ENCODE assay signal across 8 cellular contexts in genomic region chr19:52170863-52171320, GRCh38. TPM values are rescaled to one million over a fixed set of nuclear protein-coding genes. Genes with fewer than 3 reads are reported as not detected.
A peak's percentile ranks its signal among the peaks of the same experiment; 100 is the strongest.
DNase-seq lines count a peak whose midpoint lies in the region; ATAC-seq and TF ChIP-seq lines count a peak whose summit lies in the region.

No MANE protein-coding gene starts in this region.

- DNase-seq in CD14-positive monocyte (ENCODE audit: low spot score) (no peak), Peyer's patch (peak in 1 of 3 donors; percentile 59), mesendoderm (peak; percentile 43), upper lobe of right lung (peak; percentile 69), middle frontal gyrus (ENCODE audit: extremely low spot score, low spot score) (no peak)
- peak; percentile 2 for DNase-seq in effector CD4-positive, alpha-beta T cell

- H3K27me3 ChIP-seq in Peyer's patch (no peaks in the 10 kb centered on the region), mesendoderm (ENCODE audit: insufficient read depth, low read length, poor library complexity) (no peaks in the 10 kb centered on the region), upper lobe of right lung (no peaks in the 10 kb centered on the region)

- peaks cover 5 to 11% (median 5%) of the 10 kb centered on the region in 3 donors for H3K27me3 Mint-ChIP-seq in CD14-positive monocyte (ENCODE audit: low read depth in 3 of 3)

- H3K79me1 ChIP-seq in mesendoderm (ENCODE audit: low read length): peaks cover 3% of the 10 kb centered on the region

- H3K23ac ChIP-seq in mesendoderm (ENCODE audit: low read length): no peak overlapping the region

- peak overlapping the region; percentile 34 for H3K18ac ChIP-seq in mesendoderm (ENCODE audit: low read length)

- peak overlapping the region; percentile 97 for H3K9ac ChIP-seq in mesendoderm (ENCODE audit: low read length)

- peaks cover 0 to 9% (median 1%) of the 10 kb centered on the region in 4 donors for H3K4me1 ChIP-seq in Peyer's patch
- H3K4me1 ChIP-seq in mesendoderm (ENCODE audit: control insufficient read depth, low read depth, low read length): peaks cover 6% of the 10 kb centered on the region
- peaks cover 10% of the 10 kb centered on the region for H3K4me1 ChIP-seq in upper lobe of right lung

- no peak overlapping the region for H2AK5ac ChIP-seq in mesendoderm (ENCODE audit: low read length)

- no peak overlapping the region for H2BK15ac ChIP-seq in mesendoderm (replicated peaks; ENCODE audit: low read depth)

- H3K79me2 ChIP-seq in mesendoderm (ENCODE audit: control insufficient read depth, insufficient read depth, low read length): no peaks in the 10 kb centered on the region

- no peak overlapping the region for H4K5ac ChIP-seq in mesendoderm (ENCODE audit: low read length)

- H3K56ac ChIP-seq in mesendoderm (ENCODE audit: low read length): peak overlapping the region; percentile 88

- no peak for TF ChIP-seq CTCF in CD14-positive monocyte (IDR thresholded peaks at IDR 0.05)
- no peak for TF ChIP-seq CTCF in Peyer's patch (IDR thresholded peaks at IDR 0.05)
- no peak for TF ChIP-seq CTCF in upper lobe of right lung (IDR thresholded peaks at IDR 0.05)

- ATAC-seq in GM21515 (IDR thresholded peaks at IDR 0.05; ENCODE audit: unreplicated experiment) (peak; percentile 23), upper lobe of right lung (peak; percentile 29), GM21390 (IDR thresholded peaks at IDR 0.05; ENCODE audit: unreplicated experiment) (no peak)

- H3K9me3 ChIP-seq in Peyer's patch: peaks cover 0 to 2% (median 0%) of the 10 kb centered on the region in 4 donors
- no peaks in the 10 kb centered on the region for H3K9me3 ChIP-seq in upper lobe of right lung

- intact Hi-C loops in CD14-positive monocyte (cut with micrococcal nuclease): loop anchor here in 1 of 2 donors (2.0 kb wide), 1 partner anchor 32 kb away; the partner anchor contains the start of gene ZNF616
- intact Hi-C loops in upper lobe of right lung (cut with DNase I): no loop called here

- WGBS in mesendoderm (ENCODE audit: extremely low coverage, insufficient coverage, low lambda C conversion rate): no CpG with 5 or more reads among the region's 22 CpGs

- peaks cover 7 to 55% (median 24%) of the 10 kb centered on the region in 7 donors for H3K9me3 Mint-ChIP-seq in CD14-positive monocyte

- no peak overlapping the region for H3K4ac ChIP-seq in mesendoderm (ENCODE audit: low read depth, low read length)

- H3K4me3 Mint-ChIP-seq in CD14-positive monocyte: peak overlapping the region; percentile 99 to 100

- H3K27ac ChIP-seq in Peyer's patch: peak overlapping the region; percentile 79 to 86 (median 83)
- H3K27ac ChIP-seq in mesendoderm (ENCODE audit: low read depth, low read length): no peak overlapping the region
- peak overlapping the region; percentile 87 for H3K27ac ChIP-seq in upper lobe of right lung

- peaks cover 26 to 31% of the 10 kb centered on the region in 2 donors for H3K36me3 Mint-ChIP-seq in CD14-positive monocyte

- no peak overlapping the region for H4K8ac ChIP-seq in mesendoderm (ENCODE audit: low read depth, low read length)

- no peak overlapping the region for H2BK120ac ChIP-seq in mesendoderm (ENCODE audit: low read depth, low read length)

- H3K4me1 Mint-ChIP-seq in CD14-positive monocyte: peaks cover 20% of the 10 kb centered on the region

- peak overlapping the region; percentile 89 to 96 (median 94) for H3K27ac Mint-ChIP-seq in CD14-positive monocyte

- H3K36me3 ChIP-seq in Peyer's patch (peaks cover 0 to 31% (median 0%) of the 10 kb centered on the region in 3 donors), mesendoderm (ENCODE audit: control insufficient read depth, insufficient read depth, low read length) (peaks cover 3% of the 10 kb centered on the region), upper lobe of right lung (peaks cover 21% of the 10 kb centered on the region)

- TF ChIP-seq POLR2A in Peyer's patch (IDR thresholded peaks at IDR 0.05): no peak

- no peak overlapping the region for H2BK5ac ChIP-seq in mesendoderm (ENCODE audit: low read length)

- H3K4me2 ChIP-seq in mesendoderm (ENCODE audit: low read length): peak overlapping the region; percentile 95

- H3K4me3 ChIP-seq in Peyer's patch (peak overlapping the region; percentile 71 to 84 (median 74)), mesendoderm (ENCODE audit: low read length) (peak overlapping the region; percentile 98), upper lobe of right lung (peak overlapping the region; percentile 74)

RNA-seq across cellular contexts. Expression of gene ZNF836, which starts 0.5 kb away (rescaled TPM):
- 1 to 10 TPM; 2.3 to 2.6 TPM for polyA plus RNA-seq in CD14-positive monocyte
- total RNA-seq in Peyer's patch (10 to 100 TPM in 1 of 4 donors, 1 to 10 TPM in 3; 7.0 to 11.9 (median 9.2) TPM), upper lobe of right lung (20.7 TPM)
- polyA plus RNA-seq in mesendoderm (2013, experiment 1 of 2): 16.9 TPM
- 16.1 TPM for polyA plus RNA-seq in mesendoderm (2013, experiment 2 of 2)

RNA-seq across cellular contexts. Expression of gene PPP2R1A, which starts 19.0 kb away (rescaled TPM):
- 100 to 1,000 TPM; 127 to 151 TPM for polyA plus RNA-seq in CD14-positive monocyte
- 100 to 1,000 TPM; 198 to 284 (median 234) TPM for total RNA-seq in Peyer's patch
- polyA plus RNA-seq in mesendoderm (2013, experiment 1 of 2): 144 TPM
- 148 TPM for polyA plus RNA-seq in mesendoderm (2013, experiment 2 of 2)
- total RNA-seq in upper lobe of right lung: 160 TPM

RNA-seq across cellular contexts. Expression of gene ZNF616, which starts 31.2 kb away (rescaled TPM):
- 1 to 10 TPM in 1 of 2 donors, under 1 TPM in 1; 0.32 to 1.1 TPM for polyA plus RNA-seq in CD14-positive monocyte
- total RNA-seq in Peyer's patch (1 to 10 TPM; 4.9 to 9.9 (median 5.3) TPM), upper lobe of right lung (9.5 TPM)
- 15.8 TPM for polyA plus RNA-seq in mesendoderm (2013, experiment 1 of 2)
- 15.8 TPM for polyA plus RNA-seq in mesendoderm (2013, experiment 2 of 2)

Comparison
In these comparisons a context has a peak if more than half of its experiments do, and no peak if none do; other contexts are left out.
1. DNase-seq: peak in effector CD4-positive, alpha-beta T cell (single experiment), mesendoderm (single experiment) and upper lobe of right lung (single experiment); none in CD14-positive monocyte (single experiment) and middle frontal gyrus (single experiment).
2. Peak in every context shown above with its lines, with median percentiles within 50 percentile points of each other: H3K4me3 ChIP-seq.